1 cellular context compared by ENCODE assay signal in the genomic region with DNA sequence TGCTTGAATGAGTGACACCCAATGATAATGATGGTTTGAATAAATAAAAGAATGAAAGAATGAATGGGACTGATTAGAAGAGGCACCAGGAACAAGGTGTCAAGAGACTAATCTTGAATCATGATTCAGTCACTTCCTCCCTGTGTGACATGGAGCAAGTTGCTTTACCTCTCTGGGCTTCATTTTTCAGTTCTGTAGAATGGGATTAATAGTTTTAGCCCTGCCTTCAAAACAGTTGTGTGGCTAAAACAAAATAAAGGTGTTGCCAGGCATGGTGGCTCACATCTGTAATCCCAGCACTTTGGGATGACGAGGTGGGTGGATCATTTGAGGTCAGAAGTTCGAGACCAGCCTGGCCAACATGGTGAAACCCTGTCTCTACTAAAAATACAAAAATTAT.
TF ChIP-seq lines count a peak whose summit lies in the region.

No MANE protein-coding gene starts in this region.

TF ChIP-seq in K562, 482 proteins besides CTCF, POLR2A, EP300 and RAD21 (continued from another document and continues in another):
- TF ChIP-seq, protein P1, sequence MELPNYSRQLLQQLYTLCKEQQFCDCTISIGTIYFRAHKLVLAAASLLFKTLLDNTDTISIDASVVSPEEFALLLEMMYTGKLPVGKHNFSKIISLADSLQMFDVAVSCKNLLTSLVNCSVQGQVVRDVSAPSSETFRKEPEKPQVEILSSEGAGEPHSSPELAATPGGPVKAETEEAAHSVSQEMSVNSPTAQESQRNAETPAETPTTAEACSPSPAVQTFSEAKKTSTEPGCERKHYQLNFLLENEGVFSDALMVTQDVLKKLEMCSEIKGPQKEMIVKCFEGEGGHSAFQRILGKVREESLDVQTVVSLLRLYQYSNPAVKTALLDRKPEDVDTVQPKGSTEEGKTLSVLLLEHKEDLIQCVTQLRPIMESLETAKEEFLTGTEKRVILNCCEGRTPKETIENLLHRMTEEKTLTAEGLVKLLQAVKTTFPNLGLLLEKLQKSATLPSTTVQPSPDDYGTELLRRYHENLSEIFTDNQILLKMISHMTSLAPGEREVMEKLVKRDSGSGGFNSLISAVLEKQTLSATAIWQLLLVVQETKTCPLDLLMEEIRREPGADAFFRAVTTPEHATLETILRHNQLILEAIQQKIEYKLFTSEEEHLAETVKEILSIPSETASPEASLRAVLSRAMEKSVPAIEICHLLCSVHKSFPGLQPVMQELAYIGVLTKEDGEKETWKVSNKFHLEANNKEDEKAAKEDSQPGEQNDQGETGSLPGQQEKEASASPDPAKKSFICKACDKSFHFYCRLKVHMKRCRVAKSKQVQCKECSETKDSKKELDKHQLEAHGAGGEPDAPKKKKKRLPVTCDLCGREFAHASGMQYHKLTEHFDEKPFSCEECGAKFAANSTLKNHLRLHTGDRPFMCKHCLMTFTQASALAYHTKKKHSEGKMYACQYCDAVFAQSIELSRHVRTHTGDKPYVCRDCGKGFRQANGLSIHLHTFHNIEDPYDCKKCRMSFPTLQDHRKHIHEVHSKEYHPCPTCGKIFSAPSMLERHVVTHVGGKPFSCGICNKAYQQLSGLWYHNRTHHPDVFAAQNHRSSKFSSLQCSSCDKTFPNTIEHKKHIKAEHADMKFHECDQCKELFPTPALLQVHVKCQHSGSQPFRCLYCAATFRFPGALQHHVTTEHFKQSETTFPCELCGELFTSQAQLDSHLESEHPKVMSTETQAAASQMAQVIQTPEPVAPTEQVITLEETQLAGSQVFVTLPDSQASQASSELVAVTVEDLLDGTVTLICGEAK (IDR thresholded peaks at IDR 0.05) = no peak
- TF ChIP-seq, protein P1 (CRISPR knock-in tag; IDR thresholded peaks at IDR 0.05) = no peak
- TF ChIP-seq TCF7L2 (IDR thresholded peaks at IDR 0.05; ENCODE audit: low read depth, low read length) = no peak
- peak; percentile 6 to 55; a peak in 2 of 4 replicates for TF ChIP-seq KDM1A (IDR thresholded peaks at IDR 0.05)
- TF ChIP-seq CSDE1 (IDR thresholded peaks at IDR 0.05) = no peak
- TF ChIP-seq EZH2 (IDR thresholded peaks at IDR 0.05; ENCODE audit: borderline replicate concordance, low read depth, low read length) = no peak
- no peak for TF ChIP-seq RNF2 (IDR thresholded peaks at IDR 0.05)
- no peak for TF ChIP-seq FOXK1 (CRISPR knock-in tag; IDR thresholded peaks at IDR 0.05; ENCODE audit: borderline replicate concordance)
- no peak for TF ChIP-seq ZNF444 (CRISPR knock-in tag; IDR thresholded peaks at IDR 0.05)
- TF ChIP-seq, protein P2, sequence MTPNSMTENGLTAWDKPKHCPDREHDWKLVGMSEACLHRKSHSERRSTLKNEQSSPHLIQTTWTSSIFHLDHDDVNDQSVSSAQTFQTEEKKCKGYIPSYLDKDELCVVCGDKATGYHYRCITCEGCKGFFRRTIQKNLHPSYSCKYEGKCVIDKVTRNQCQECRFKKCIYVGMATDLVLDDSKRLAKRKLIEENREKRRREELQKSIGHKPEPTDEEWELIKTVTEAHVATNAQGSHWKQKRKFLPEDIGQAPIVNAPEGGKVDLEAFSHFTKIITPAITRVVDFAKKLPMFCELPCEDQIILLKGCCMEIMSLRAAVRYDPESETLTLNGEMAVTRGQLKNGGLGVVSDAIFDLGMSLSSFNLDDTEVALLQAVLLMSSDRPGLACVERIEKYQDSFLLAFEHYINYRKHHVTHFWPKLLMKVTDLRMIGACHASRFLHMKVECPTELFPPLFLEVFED (CRISPR knock-in tag; conservative IDR thresholded peaks at IDR 0.05) = no peak
- no peak for TF ChIP-seq SLC30A9 (CRISPR knock-in tag; IDR thresholded peaks at IDR 0.05)
- no peak for TF ChIP-seq ZC3H8 (IDR thresholded peaks at IDR 0.05)
- no peak for TF ChIP-seq MYNN (IDR thresholded peaks at IDR 0.05)
- no peak for TF ChIP-seq MYNN (CRISPR knock-in tag; IDR thresholded peaks at IDR 0.05)
- no peak for TF ChIP-seq ZNF699 (CRISPR knock-in tag; IDR thresholded peaks at IDR 0.05; ENCODE audit: insufficient replicate concordance)
- no peak for TF ChIP-seq E2F8 (IDR thresholded peaks at IDR 0.05; ENCODE audit: low read depth, partially characterized antibody)
- no peak for TF ChIP-seq SRF (CRISPR knock-in tag; IDR thresholded peaks at IDR 0.05)
- no peak for TF ChIP-seq ZNF232 (CRISPR knock-in tag; IDR thresholded peaks at IDR 0.05)
- TF ChIP-seq CEBPZ (IDR thresholded peaks at IDR 0.05; ENCODE audit: borderline replicate concordance, low read depth, low read length) = no peak
- no peak for TF ChIP-seq HNRNPH1 (optimal IDR thresholded peaks at IDR 0.05; ENCODE audit: low read depth, low read length)
- TF ChIP-seq DDX20 (tag; IDR thresholded peaks at IDR 0.05; ENCODE audit: low read depth) = no peak
- TF ChIP-seq HBP1 (CRISPR knock-in tag; IDR thresholded peaks at IDR 0.05) = no peak
- TF ChIP-seq MCM3 (IDR thresholded peaks at IDR 0.05) = no peak
- no peak for TF ChIP-seq ZNF41 (CRISPR knock-in tag; conservative IDR thresholded peaks at IDR 0.05)
- no peak for TF ChIP-seq ZC3H11A (IDR thresholded peaks at IDR 0.05; ENCODE audit: low read depth, low read length)
- no peak for TF ChIP-seq POLR2H (tag; IDR thresholded peaks at IDR 0.05; ENCODE audit: low read depth)
- TF ChIP-seq TAF15 (IDR thresholded peaks at IDR 0.05; ENCODE audit: low read depth, low read length) = no peak
- peak; percentile 58; the same call in 1 of the 2 replicates for TF ChIP-seq ADNP (tag; IDR thresholded peaks at IDR 0.05)
- TF ChIP-seq, protein P3, sequence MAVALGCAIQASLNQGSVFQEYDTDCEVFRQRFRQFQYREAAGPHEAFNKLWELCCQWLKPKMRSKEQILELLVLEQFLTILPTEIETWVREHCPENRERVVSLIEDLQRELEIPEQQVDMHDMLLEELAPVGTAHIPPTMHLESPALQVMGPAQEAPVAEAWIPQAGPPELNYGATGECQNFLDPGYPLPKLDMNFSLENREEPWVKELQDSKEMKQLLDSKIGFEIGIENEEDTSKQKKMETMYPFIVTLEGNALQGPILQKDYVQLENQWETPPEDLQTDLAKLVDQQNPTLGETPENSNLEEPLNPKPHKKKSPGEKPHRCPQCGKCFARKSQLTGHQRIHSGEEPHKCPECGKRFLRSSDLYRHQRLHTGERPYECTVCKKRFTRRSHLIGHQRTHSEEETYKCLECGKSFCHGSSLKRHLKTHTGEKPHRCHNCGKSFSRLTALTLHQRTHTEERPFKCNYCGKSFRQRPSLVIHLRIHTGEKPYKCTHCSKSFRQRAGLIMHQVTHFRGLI (CRISPR knock-in tag; IDR thresholded peaks at IDR 0.05) = no peak
- TF ChIP-seq, protein P4, sequence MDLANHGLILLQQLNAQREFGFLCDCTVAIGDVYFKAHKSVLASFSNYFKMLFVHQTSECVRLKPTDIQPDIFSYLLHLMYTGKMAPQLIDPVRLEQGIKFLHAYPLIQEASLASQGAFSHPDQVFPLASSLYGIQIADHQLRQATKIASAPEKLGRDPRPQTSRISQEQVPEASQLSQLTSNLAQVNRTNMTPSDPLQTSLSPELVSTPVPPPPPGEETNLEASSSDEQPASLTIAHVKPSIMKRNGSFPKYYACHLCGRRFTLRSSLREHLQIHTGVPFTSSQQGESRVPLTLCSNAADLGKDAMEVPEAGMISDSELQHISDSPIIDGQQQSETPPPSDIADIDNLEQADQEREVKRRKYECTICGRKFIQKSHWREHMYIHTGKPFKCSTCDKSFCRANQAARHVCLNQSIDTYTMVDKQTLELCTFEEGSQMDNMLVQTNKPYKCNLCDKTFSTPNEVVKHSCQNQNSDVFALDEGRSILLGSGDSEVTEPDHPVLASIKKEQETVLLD (IDR thresholded peaks at IDR 0.05) = no peak
- TF ChIP-seq RBM25 (IDR thresholded peaks at IDR 0.05; ENCODE audit: low read depth, low read length, severe bottlenecking) = peak; percentile 82
- TF ChIP-seq ZNF589 (CRISPR knock-in tag; IDR thresholded peaks at IDR 0.05; ENCODE audit: low read depth) = no peak
- no peak for TF ChIP-seq DIDO1 (tag; IDR thresholded peaks at IDR 0.05; ENCODE audit: low read depth)
- no peak for TF ChIP-seq ZSCAN29 (IDR thresholded peaks at IDR 0.05)
- TF ChIP-seq L3MBTL2 (IDR thresholded peaks at IDR 0.05) = no peak
- TF ChIP-seq, protein P5, sequence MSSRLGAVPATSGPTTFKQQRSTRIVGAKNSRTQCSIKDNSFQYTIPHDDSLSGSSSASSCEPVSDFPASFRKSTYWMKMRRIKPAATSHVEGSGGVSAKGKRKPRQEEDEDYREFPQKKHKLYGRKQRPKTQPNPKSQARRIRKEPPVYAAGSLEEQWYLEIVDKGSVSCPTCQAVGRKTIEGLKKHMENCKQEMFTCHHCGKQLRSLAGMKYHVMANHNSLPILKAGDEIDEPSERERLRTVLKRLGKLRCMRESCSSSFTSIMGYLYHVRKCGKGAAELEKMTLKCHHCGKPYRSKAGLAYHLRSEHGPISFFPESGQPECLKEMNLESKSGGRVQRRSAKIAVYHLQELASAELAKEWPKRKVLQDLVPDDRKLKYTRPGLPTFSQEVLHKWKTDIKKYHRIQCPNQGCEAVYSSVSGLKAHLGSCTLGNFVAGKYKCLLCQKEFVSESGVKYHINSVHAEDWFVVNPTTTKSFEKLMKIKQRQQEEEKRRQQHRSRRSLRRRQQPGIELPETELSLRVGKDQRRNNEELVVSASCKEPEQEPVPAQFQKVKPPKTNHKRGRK (tag; IDR thresholded peaks at IDR 0.05) = no peak
- no peak for TF ChIP-seq HDGF (IDR thresholded peaks at IDR 0.05)
- TF ChIP-seq MCM5 (IDR thresholded peaks at IDR 0.05; ENCODE audit: low read depth) = no peak
